Comparison of ENCODE assay signal across 8 cellular contexts in the genomic region with DNA sequence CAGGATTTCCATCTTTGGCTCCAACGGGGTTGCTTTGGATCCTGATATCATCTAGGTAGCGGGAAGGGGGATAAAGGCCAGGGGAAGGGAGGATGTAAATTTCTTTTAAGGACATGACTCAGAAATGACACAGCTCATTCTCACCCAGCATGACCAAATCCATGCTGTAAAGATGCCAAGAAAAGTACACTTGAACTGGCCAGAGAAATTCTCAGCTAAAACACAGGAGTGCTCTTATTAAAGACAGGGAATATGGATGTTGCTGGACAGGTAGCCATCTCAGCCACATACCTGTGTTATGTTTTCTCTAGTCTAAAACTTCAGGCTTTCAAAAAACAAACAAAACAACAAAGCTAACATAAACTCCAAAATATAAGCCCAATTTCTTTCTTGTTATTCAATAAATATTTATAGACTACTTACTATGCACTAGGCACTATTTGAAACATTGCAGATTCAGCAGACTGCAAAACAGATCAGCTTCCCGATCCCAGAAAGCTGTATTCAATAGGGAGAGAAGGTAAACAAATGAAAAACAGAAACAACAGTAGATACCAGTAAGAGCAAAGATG.
A peak's percentile ranks its signal among the peaks of the same experiment; 100 is the strongest.
DNase-seq lines count a peak whose midpoint lies in the region; ATAC-seq and TF ChIP-seq lines count a peak whose summit lies in the region.

No MANE protein-coding gene starts in this region.

- no peak overlapping the region for H3K27ac Mint-ChIP-seq in progenitor cell of endocrine pancreas

- intact Hi-C loops in ascending aorta (cut with DNase I): loop anchor here (1.0 kb wide), 1 partner anchor 69 kb away; no protein-coding TSS in a partner anchor

- H3K9me3 ChIP-seq in ascending aorta (no peaks in the 10 kb centered on the region), subcutaneous abdominal adipose tissue (ENCODE audit: control insufficient read depth in 5 of 5, low read length in 5 of 5) (no peaks in the 10 kb centered on the region)

- peaks cover 22% of the 10 kb centered on the region for H3K27me3 Mint-ChIP-seq in progenitor cell of endocrine pancreas

- peak overlapping the region in 1 of 2 donors; percentile 16 for H3K4me3 ChIP-seq in ascending aorta
- H3K4me3 ChIP-seq in subcutaneous abdominal adipose tissue (ENCODE audit: low read depth in 1 of 5, low read length in 5 of 5): peak overlapping the region in 1 of 5 donors; percentile 33

- peaks cover 8% of the 10 kb centered on the region for H3K4me1 Mint-ChIP-seq in progenitor cell of endocrine pancreas (ENCODE audit: low read depth)

- H3K9me3 Mint-ChIP-seq in progenitor cell of endocrine pancreas (ENCODE audit: low read depth): no peaks in the 10 kb centered on the region

- peak overlapping the region in 4 of 5 donors; percentile 38 to 79 (median 48) for H3K9ac ChIP-seq in subcutaneous abdominal adipose tissue (ENCODE audit: low read length in 5 of 5)

- peak; percentile 51 for DNase-seq in HK-2 (ENCODE audit: unreplicated experiment)
- DNase-seq in ascending aorta (ENCODE audit: low spot score in 2 of 2): peak in 1 of 2 donors; percentile 87
- DNase-seq in hepatic stellate cell (ENCODE audit: low spot score): peak; percentile 69
- DNase-seq in NCI-H1048 (lab: John Stamatoyannopoulos, UW): no peak
- DNase-seq in progenitor cell of endocrine pancreas (ENCODE audit: low spot score, unreplicated experiment): no peak
- no peak for DNase-seq in SIG-M5 treated with dmso at 0.1 percent for 504 hours (lab: John Stamatoyannopoulos, UW; ENCODE audit: unreplicated experiment)

- no peak for ATAC-seq in activated CD4-positive, CD25-positive, alpha-beta regulatory T cell treated with anti-CD3 and anti-CD28 coated beads, Interleukin-2, amount 50 U/mL, for 24 hours

- H3K36me3 ChIP-seq in ascending aorta (no peaks in the 10 kb centered on the region), subcutaneous abdominal adipose tissue (ENCODE audit: control insufficient read depth in 5 of 5, insufficient read depth in 5 of 5, low read length in 5 of 5) (no peaks in the 10 kb centered on the region)

- no peak overlapping the region for H3K4me3 Mint-ChIP-seq in progenitor cell of endocrine pancreas (ENCODE audit: low read depth)

- H3K27me3 ChIP-seq in ascending aorta (no peaks in the 10 kb centered on the region), subcutaneous abdominal adipose tissue (ENCODE audit: control insufficient read depth in 5 of 5, insufficient read depth in 4 of 5, low read length in 5 of 5) (no peaks in the 10 kb centered on the region)

- TF ChIP-seq CTCF in ascending aorta (IDR thresholded peaks at IDR 0.05): no peak
- TF ChIP-seq CTCF in progenitor cell of endocrine pancreas (IDR thresholded peaks at IDR 0.05; ENCODE audit: unreplicated experiment): no peak

- H3K4me1 ChIP-seq in ascending aorta (peaks cover 0 to 16% of the 10 kb centered on the region in 2 donors), subcutaneous abdominal adipose tissue (ENCODE audit: control insufficient read depth in 5 of 5, insufficient read depth in 5 of 5, low read length in 5 of 5) (peaks cover 4 to 38% (median 18%) of the 10 kb centered on the region in 5 donors)

- H3K36me3 Mint-ChIP-seq in progenitor cell of endocrine pancreas (ENCODE audit: insufficient read depth): no peaks in the 10 kb centered on the region

- H3K27ac ChIP-seq in ascending aorta (peak overlapping the region; percentile 78 to 79), subcutaneous abdominal adipose tissue (ENCODE audit: low read depth, low read length) (peak overlapping the region; percentile 95)

Comparison
In these comparisons a context has a peak if more than half of its experiments do, and no peak if none do; other contexts are left out.
1. DNase-seq: peak in HK-2 (single experiment) and hepatic stellate cell (single experiment); none in NCI-H1048 (single experiment), progenitor cell of endocrine pancreas (single experiment) and SIG-M5 treated with dmso at 0.1 percent for 504 hours (single experiment).